In genomic region chr13:74556002-74556551, GRCh38 we compare ENCODE assay signal across 16 cellular contexts.
"Had no signal": no experiment of that assay in that cellular context is flagged by ENCODE, and none has a peak within 500 bp of the region (broad histone marks: within the 10 kb centered on the region; RNA-seq: fewer than 3 reads in every experiment).

No MANE protein-coding gene starts in this region.

- H3K9me3 ChIP-seq: gastrocnemius medialis, psoas muscle, right lobe of liver, transverse colon had no signal

- H3K27ac Mint-ChIP-seq: activated T-helper 1 cell treated with anti-CD3 and anti-CD28 coated beads, Interleukin-12 subunit alpha, Interleukin-12 subunit beta, Interleukin-2, Interleukin-4 antibody, amounts not matched to agents 30 ng/mL and 10 ng/mL and 1 ng/mL, durations not matched to agents 14 hours and 24 hours and 36 hours; dendritic cell treated with granulocyte-macrophage colony-stimulating factor and Interleukin-4, amounts not matched to agents 40 ng/mL and 50 ng/mL, for 4 days; naive thymus-derived CD4-positive, alpha-beta T cell had no signal

- H3K36me3 Mint-ChIP-seq: naive thymus-derived CD4-positive, alpha-beta T cell had no signal

- H3K27me3 Mint-ChIP-seq: dendritic cell treated with granulocyte-macrophage colony-stimulating factor and Interleukin-4, amounts not matched to agents 40 ng/mL and 50 ng/mL, for 4 days; naive thymus-derived CD4-positive, alpha-beta T cell had no signal

- H3K4me3 Mint-ChIP-seq: activated T-helper 1 cell treated with anti-CD3 and anti-CD28 coated beads, Interleukin-12 subunit alpha, Interleukin-12 subunit beta, Interleukin-2, Interleukin-4 antibody, amounts not matched to agents 30 ng/mL and 10 ng/mL and 1 ng/mL, durations not matched to agents 14 hours and 24 hours and 36 hours; dendritic cell treated with granulocyte-macrophage colony-stimulating factor and Interleukin-4, amounts not matched to agents 40 ng/mL and 50 ng/mL, for 4 days; naive thymus-derived CD4-positive, alpha-beta T cell had no signal

- H3K4me2 ChIP-seq: smooth muscle cell had no signal

- ATAC-seq: gastrocnemius medialis; left lobe of liver; naive thymus-derived CD4-positive, alpha-beta T cell; psoas muscle; right lobe of liver; stimulated activated naive CD8-positive, alpha-beta T cell treated with anti-CD3 and anti-CD28 coated beads, Interleukin-15, Interleukin-2, amounts not matched to agents 100 U/mL and 50 U/mL, for 24 hours had no signal

- H3K9me3 Mint-ChIP-seq: activated T-helper 1 cell treated with anti-CD3 and anti-CD28 coated beads, Interleukin-12 subunit alpha, Interleukin-12 subunit beta, Interleukin-2, Interleukin-4 antibody, amounts not matched to agents 30 ng/mL and 10 ng/mL and 1 ng/mL, durations not matched to agents 14 hours and 24 hours and 36 hours had no signal

- H3K4me3 ChIP-seq: gastrocnemius medialis, psoas muscle, right lobe of liver, smooth muscle cell, transverse colon had no signal

- DNase-seq: activated CD4-positive, CD25-positive, alpha-beta regulatory T cell treated with anti-CD3 and anti-CD28 coated beads, Interleukin-2, amount 50 U/mL, for 72 hours; anterior cingulate cortex; effector memory CD4-positive, alpha-beta T cell; gastrocnemius medialis; islet precursor cell; naive thymus-derived CD4-positive, alpha-beta T cell; nucleus accumbens; psoas muscle; right lobe of liver; stimulated activated naive CD8-positive, alpha-beta T cell treated with anti-CD3 and anti-CD28 coated beads, Interleukin-15, Interleukin-2, amounts not matched to agents 100 U/mL and 50 U/mL, for 24 hours; SW 1271; transverse colon had no signal

- H3K36me3 ChIP-seq: gastrocnemius medialis, right lobe of liver, transverse colon had no signal

- H3K27ac ChIP-seq: gastrocnemius medialis, psoas muscle, right lobe of liver, transverse colon had no signal

- H3K27me3 ChIP-seq: gastrocnemius medialis, right lobe of liver, transverse colon had no signal
